In genomic region chr7:124701955-124702354, GRCh38 we compare ENCODE assay signal across 18 cellular contexts.
DNase-seq lines count a peak whose midpoint lies in the region; ATAC-seq, FAIRE-seq and TF ChIP-seq lines count a peak whose summit lies in the region.
"Had no signal": no experiment of that assay in that cellular context is flagged by ENCODE, and none has a peak within 500 bp of the region (broad histone marks: within the 10 kb centered on the region; RNA-seq: fewer than 3 reads in every experiment).

No MANE protein-coding gene starts in this region.

- DNase-seq in NCI-H82 (lab: John Stamatoyannopoulos, UW) (peak; percentile 31), NCI-H82 treated with DMSO at 0.1 percent for 48 hours (lab: John Stamatoyannopoulos, UW; ENCODE audit: unreplicated experiment) (no peak), SK-MEL-5 (ENCODE audit: low read depth, low spot score) (peak; percentile 87), frontal cortex (ENCODE audit: low spot score in 2 of 2) (no peak), substantia nigra (lab: John Stamatoyannopoulos, UW) (peak in 9 of 49 donors; percentile 1 to 52 (median 21)), DMS114 treated with DMSO at 0.1 percent for 48 hours (lab: John Stamatoyannopoulos, UW; ENCODE audit: unreplicated experiment) (no peak), pancreas (no peak)
- DNase-seq: 8988T; activated CD4-positive, alpha-beta T cell treated with anti-CD3 and anti-CD28 coated beads for 36 hours; CD4-positive, CD25-positive, alpha-beta regulatory T cell; KG1; left colon; naive B cell; NCI-H146; NCI-H526 treated with DMSO at 0.1 percent for 48 hours had no signal

- H3K4me1 ChIP-seq in pancreas: no peaks in the 10 kb centered on the region

- TF ChIP-seq CTCF in pancreas (IDR thresholded peaks at IDR 0.05): no peak

- H3K27ac ChIP-seq in substantia nigra (ENCODE audit: low read depth, low read length, poor library complexity, severe bottlenecking): peak overlapping the region; percentile 81
- no peak overlapping the region for H3K27ac ChIP-seq in pancreas
- H3K27ac ChIP-seq: suprapubic skin had no signal

- no peaks in the 10 kb centered on the region for H3K27me3 ChIP-seq in pancreas
- H3K27me3 ChIP-seq: suprapubic skin had no signal

- no peaks in the 10 kb centered on the region for H3K36me3 ChIP-seq in pancreas
- H3K36me3 ChIP-seq: suprapubic skin had no signal

- 61 to 62% methylated on average over 2 of the region's 2 CpGs for WGBS in pancreas, 2 donors

- peak; percentile 15 for FAIRE-seq in frontal cortex (lab: Jason Lieb, UNC)
- no peak for FAIRE-seq in pancreas (lab: Jason Lieb, UNC)

- H3K9me3 ChIP-seq in pancreas: no peaks in the 10 kb centered on the region
- H3K9me3 ChIP-seq: suprapubic skin had no signal

- in situ Hi-C loops in SK-MEL-5 (cut with HindIII; ENCODE audit: low pct_unique_long_range_greater_than_20kb, low sequenced_read_pairs): no loop called here

- ATAC-seq in HG03342 (IDR thresholded peaks at IDR 0.05; ENCODE audit: unreplicated experiment): no peak
- no peak for ATAC-seq in pancreas
- ATAC-seq: activated CD4-positive, alpha-beta T cell treated with anti-CD3 and anti-CD28 coated beads for 36 hours; HCT116; left colon had no signal

- intact Hi-C loops in pancreas (cut with DNase I): no loop called here

- H3K4me3 ChIP-seq in pancreas: no peak overlapping the region
- H3K4me3 ChIP-seq: suprapubic skin had no signal

Comparison
In these comparisons a context has a peak if more than half of its experiments do, and no peak if none do; other contexts are left out.
1. DNase-seq: peak in NCI-H82 (single experiment) and SK-MEL-5 (single experiment); none in NCI-H82 treated with DMSO at 0.1 percent for 48 hours (single experiment), frontal cortex (0 of 2), DMS114 treated with DMSO at 0.1 percent for 48 hours (single experiment) and pancreas (0 of 6).